ENCODE assay signal across 8 cellular contexts in genomic region chr17:14301761-14302401, GRCh38. TPM values are rescaled to one million over a fixed set of nuclear protein-coding genes. Genes with fewer than 3 reads are reported as not detected.
DNase-seq lines count a peak whose midpoint lies in the region; ATAC-seq and TF ChIP-seq lines count a peak whose summit lies in the region.

No MANE protein-coding gene starts in this region.

- H3K79me2 ChIP-seq in neural cell (replicated peaks; ENCODE audit: insufficient read depth, low read length), result no peaks in the 10 kb centered on the region

- H3K36me3 Mint-ChIP-seq in activated CD8-positive, alpha-beta T cell treated with anti-CD3 and anti-CD28 coated beads, Interleukin-2, amount 10 ng/mL, durations not matched to agents 7 days and 5 days (ENCODE audit: low read depth), result peaks cover 9% of the 10 kb centered on the region

- H3K27me3 Mint-ChIP-seq in activated CD8-positive, alpha-beta T cell treated with anti-CD3 and anti-CD28 coated beads, Interleukin-2, amount 10 ng/mL, durations not matched to agents 7 days and 5 days (ENCODE audit: low read depth), result peaks cover 20% of the 10 kb centered on the region

- H3K4me2 ChIP-seq in neural cell (ENCODE audit: low read length), result peak overlapping the region; percentile 79

- no peaks in the 10 kb centered on the region for H3K9me2 ChIP-seq in neural cell (ENCODE audit: insufficient read depth, low read length)

- POLR2A ChIA-PET in activated CD8-positive, alpha-beta T cell treated with anti-CD3 and anti-CD28 coated beads, Interleukin-2, amount 10 ng/mL, durations not matched to agents 7 days and 5 days (lab: Charles Lee), result interaction anchor here (0.7 to 4.2 kb wide), 15 partner anchors 8 to 647 kb away, joined by 3 to 64 read pairs (median 4); partner anchors contain the start of gene COX10

- intact Hi-C loops in uterus (cut with DNase I; ENCODE audit: low total_unique reads), result no loop called here

- no peaks in the 10 kb centered on the region for H3F3A ChIP-seq in neural cell (ENCODE audit: insufficient read depth, low read length, poor library complexity, severe bottlenecking)

- H3K9me3 ChIP-seq in neural cell (ENCODE audit: low read length) (no peaks in the 10 kb centered on the region), uterus (no peaks in the 10 kb centered on the region)

- H2AFZ ChIP-seq in neural cell (ENCODE audit: low read depth, low read length), result no peak overlapping the region

- peak overlapping the region; percentile 95 for H3K27ac Mint-ChIP-seq in activated CD8-positive, alpha-beta T cell treated with anti-CD3 and anti-CD28 coated beads, Interleukin-2, amount 10 ng/mL, durations not matched to agents 7 days and 5 days

- no peak for TF ChIP-seq EP300 in neural cell (conservative IDR thresholded peaks at IDR 0.05; ENCODE audit: poor library complexity, severe bottlenecking)

- TF ChIP-seq POLR2A in uterus (IDR thresholded peaks at IDR 0.05), result no peak

- peaks cover 70% of the 10 kb centered on the region for H3K4me1 Mint-ChIP-seq in activated CD8-positive, alpha-beta T cell treated with anti-CD3 and anti-CD28 coated beads, Interleukin-2, amount 10 ng/mL, durations not matched to agents 7 days and 5 days (ENCODE audit: low read depth)

- peak overlapping the region; percentile 94 for H3K4me3 Mint-ChIP-seq in activated CD8-positive, alpha-beta T cell treated with anti-CD3 and anti-CD28 coated beads, Interleukin-2, amount 10 ng/mL, durations not matched to agents 7 days and 5 days

- H3K27ac ChIP-seq in neural cell (ENCODE audit: low read length), result no peak overlapping the region
- H3K27ac ChIP-seq in uterus, result peak overlapping the region; percentile 46 to 66

- DNase-seq in HuH-7.5 (ENCODE audit: low spot score) (peak; percentile 43), epithelial cell of esophagus (ENCODE audit: low read depth) (peak; percentile 37), uterus (peak in 1 of 2 donors; percentile 26), NCI-H226 (no peak), OCI-M1 (lab: John Stamatoyannopoulos, UW) (no peak)
- peak; percentile 78 for DNase-seq in activated CD8-positive, alpha-beta T cell treated with anti-CD3 and anti-CD28 coated beads, Interleukin-2, amount 10 ng/mL, durations not matched to agents 7 days and 5 days

- no peak for TF ChIP-seq RAD21 in neural cell (conservative IDR thresholded peaks at IDR 0.05)

- peaks cover 94% of the 10 kb centered on the region for H3K27me3 ChIP-seq in neural cell (ENCODE audit: insufficient read depth, low read depth, low read length)
- H3K27me3 ChIP-seq in uterus, result peaks cover 6 to 51% of the 10 kb centered on the region in 2 donors

- H4K20me1 ChIP-seq in neural cell (ENCODE audit: insufficient read depth), result no peaks in the 10 kb centered on the region

- peak overlapping the region; percentile 44 for H3K9ac ChIP-seq in neural cell (ENCODE audit: low read length)

- TF ChIP-seq CTCF in epithelial cell of esophagus (IDR thresholded peaks at IDR 0.05; ENCODE audit: insufficient read depth, low read depth, low read length, missing control alignments) (no peak), neural cell (IDR thresholded peaks at IDR 0.05; ENCODE audit: poor library complexity, severe bottlenecking) (no peak), uterus (IDR thresholded peaks at IDR 0.05) (no peak)

- H3K4me3 ChIP-seq in GM08714 (ENCODE audit: low read length) (peak overlapping the region; percentile 51), epithelial cell of esophagus (ENCODE audit: low read length) (peak overlapping the region; percentile 52), neural cell (ENCODE audit: low read length) (peak overlapping the region; percentile 85), uterus (peak overlapping the region; percentile 29 to 53)

- no peaks in the 10 kb centered on the region for H3K36me3 ChIP-seq in neural cell (ENCODE audit: insufficient read depth, low read length)
- H3K36me3 ChIP-seq in uterus, result no peaks in the 10 kb centered on the region

- ATAC-seq in activated CD8-positive, alpha-beta T cell treated with anti-CD3 and anti-CD28 coated beads, Interleukin-2, amount 10 ng/mL, durations not matched to agents 7 days and 5 days, result peak; percentile 16

- peaks cover 0 to 13% of the 10 kb centered on the region in 2 donors for H3K4me1 ChIP-seq in uterus

- H3K9me3 Mint-ChIP-seq in activated CD8-positive, alpha-beta T cell treated with anti-CD3 and anti-CD28 coated beads, Interleukin-2, amount 10 ng/mL, durations not matched to agents 7 days and 5 days (ENCODE audit: insufficient read depth), result no peaks in the 10 kb centered on the region

- CTCF ChIA-PET in activated CD8-positive, alpha-beta T cell treated with anti-CD3 and anti-CD28 coated beads, Interleukin-2, amount 10 ng/mL, durations not matched to agents 7 days and 5 days (lab: Charles Lee), result interaction anchor here (0.8 to 3.9 kb wide), 25 partner anchors 15 to 1270 kb away, joined by 3 to 62 read pairs (median 3); no protein-coding TSS in a partner anchor

TF ChIP-seq in neural cell, 6 proteins besides CTCF, POLR2A, EP300 and RAD21:
- TF ChIP-seq SMC3 (conservative IDR thresholded peaks at IDR 0.05; ENCODE audit: poor library complexity) (no peak), MXI1 (conservative IDR thresholded peaks at IDR 0.05; ENCODE audit: poor library complexity, severe bottlenecking) (no peak), REST (IDR thresholded peaks at IDR 0.05; ENCODE audit: borderline replicate concordance) (no peak), TAF1 (IDR thresholded peaks at IDR 0.05; ENCODE audit: low read depth) (no peak), EZH2 (IDR thresholded peaks at IDR 0.05; ENCODE audit: borderline replicate concordance, insufficient read depth, low read length, poor library complexity, severe bottlenecking) (no peak), POLR2AphosphoS5 (IDR thresholded peaks at IDR 0.05) (no peak)

RNA-seq across cellular contexts. Expression of gene HS3ST3B1, which starts 1.0 kb away (rescaled TPM):
- 10 to 100 TPM in 1 of 2 experiments, 1 to 10 TPM in 1; 9.9 to 10.3 TPM for total RNA-seq in activated CD8-positive, alpha-beta T cell treated with anti-CD3 and anti-CD28 coated beads, Interleukin-2, amount 10 ng/mL, durations not matched to agents 7 days and 5 days
- 0.56 and 0.58 TPM in 2 replicates for polyA plus RNA-seq in neural cell
- 2.7 TPM in 2 replicates for polyA minus RNA-seq in neural cell
- total RNA-seq in uterus, result 1 to 10 TPM in 3 of 4 donors, not detected in 1; 1.5 to 5.3 (median 3.1) TPM

Comparison
In these comparisons a context has a peak if more than half of its experiments do, and no peak if none do; other contexts are left out.
1. DNase-seq: peak in HuH-7.5 (single experiment), activated CD8-positive, alpha-beta T cell treated with anti-CD3 and anti-CD28 coated beads, Interleukin-2, amount 10 ng/mL, durations not matched to agents 7 days and 5 days (single experiment) and epithelial cell of esophagus (single experiment); none in NCI-H226 (single experiment) and OCI-M1 (single experiment).
2. Peak in every context shown above with its lines, with median percentiles within 50 percentile points of each other: H3K4me3 ChIP-seq.